ENCODE assay signal across 2 cellular contexts in the genomic region with DNA sequence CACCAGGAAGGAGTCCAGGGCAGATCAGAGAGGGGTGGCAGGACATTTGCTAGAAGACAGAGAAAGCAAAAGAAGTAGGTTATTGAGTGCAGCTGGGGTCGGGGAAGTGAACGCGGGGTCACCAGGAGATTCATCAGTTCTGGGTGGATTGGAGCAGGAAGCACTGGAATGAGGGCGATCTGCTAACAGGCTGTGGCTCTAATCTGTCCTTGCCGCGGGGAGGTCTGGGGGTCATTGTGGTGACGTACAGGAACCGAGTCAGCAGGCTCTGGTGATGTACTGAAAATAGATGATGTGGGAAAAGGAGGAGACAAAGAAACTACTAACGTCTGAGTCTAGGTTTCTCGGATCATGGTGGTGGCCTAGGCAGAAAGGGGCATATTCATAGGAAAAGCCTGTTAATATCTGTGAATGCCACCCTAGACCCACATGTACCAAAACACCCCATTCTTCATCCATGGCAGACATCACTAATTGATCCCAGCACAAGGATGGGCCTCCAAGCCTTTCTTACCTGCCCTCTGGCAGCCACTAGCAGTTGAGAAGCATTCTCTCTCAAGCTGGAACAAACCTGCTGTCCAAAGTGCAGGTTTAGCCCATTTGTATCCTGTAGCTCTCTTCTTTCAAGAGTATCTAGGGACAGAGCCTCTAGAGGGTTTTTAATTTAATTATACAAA.
TF ChIP-seq lines count a peak whose summit lies in the region.

No MANE protein-coding gene starts in this region.

TF ChIP-seq in IMR-90, 13 proteins besides CTCF, POLR2A, EP300 and RAD21:
- TF ChIP-seq SMC3 (IDR thresholded peaks at IDR 0.05; ENCODE audit: low read depth, low read length) (no peak), RCOR1 (IDR thresholded peaks at IDR 0.05; ENCODE audit: insufficient replicate concordance, low read length) (no peak), BHLHE40 (IDR thresholded peaks at IDR 0.05; ENCODE audit: low read depth, low read length) (no peak), NFE2L2 (IDR thresholded peaks at IDR 0.05; ENCODE audit: low read depth, low read length) (no peak), MAFK (IDR thresholded peaks at IDR 0.05; ENCODE audit: low read depth, low read length) (no peak), CHD1 (IDR thresholded peaks at IDR 0.05; ENCODE audit: low read depth, low read length) (no peak), RFX5 (IDR thresholded peaks at IDR 0.05; ENCODE audit: low read depth, low read length) (no peak), MXI1 (IDR thresholded peaks at IDR 0.05; ENCODE audit: borderline replicate concordance, low read depth, low read length) (no peak), MAZ (IDR thresholded peaks at IDR 0.05; ENCODE audit: borderline replicate concordance, low read depth, low read length) (no peak), FOS (IDR thresholded peaks at IDR 0.05; ENCODE audit: low read depth, low read length) (no peak), CEBPB (IDR thresholded peaks at IDR 0.05; ENCODE audit: low read depth, low read length) (no peak)
- TF ChIP-seq, protein P1, sequence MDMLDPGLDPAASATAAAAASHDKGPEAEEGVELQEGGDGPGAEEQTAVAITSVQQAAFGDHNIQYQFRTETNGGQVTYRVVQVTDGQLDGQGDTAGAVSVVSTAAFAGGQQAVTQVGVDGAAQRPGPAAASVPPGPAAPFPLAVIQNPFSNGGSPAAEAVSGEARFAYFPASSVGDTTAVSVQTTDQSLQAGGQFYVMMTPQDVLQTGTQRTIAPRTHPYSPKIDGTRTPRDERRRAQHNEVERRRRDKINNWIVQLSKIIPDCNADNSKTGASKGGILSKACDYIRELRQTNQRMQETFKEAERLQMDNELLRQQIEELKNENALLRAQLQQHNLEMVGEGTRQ (IDR thresholded peaks at IDR 0.05; ENCODE audit: low read depth, low read length): no peak
- TF ChIP-seq, protein P2, sequence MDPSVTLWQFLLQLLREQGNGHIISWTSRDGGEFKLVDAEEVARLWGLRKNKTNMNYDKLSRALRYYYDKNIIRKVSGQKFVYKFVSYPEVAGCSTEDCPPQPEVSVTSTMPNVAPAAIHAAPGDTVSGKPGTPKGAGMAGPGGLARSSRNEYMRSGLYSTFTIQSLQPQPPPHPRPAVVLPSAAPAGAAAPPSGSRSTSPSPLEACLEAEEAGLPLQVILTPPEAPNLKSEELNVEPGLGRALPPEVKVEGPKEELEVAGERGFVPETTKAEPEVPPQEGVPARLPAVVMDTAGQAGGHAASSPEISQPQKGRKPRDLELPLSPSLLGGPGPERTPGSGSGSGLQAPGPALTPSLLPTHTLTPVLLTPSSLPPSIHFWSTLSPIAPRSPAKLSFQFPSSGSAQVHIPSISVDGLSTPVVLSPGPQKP (IDR thresholded peaks at IDR 0.05; ENCODE audit: borderline replicate concordance, low read depth, low read length): no peak

TF ChIP-seq in H1, 55 proteins besides CTCF, POLR2A, EP300 and RAD21:
- no peak for TF ChIP-seq ZNF274 (IDR thresholded peaks at IDR 0.05; ENCODE audit: borderline replicate concordance, extremely low read depth, low read length)
- TF ChIP-seq NANOG (IDR thresholded peaks at IDR 0.05; ENCODE audit: insufficient read depth, low read depth, low read length, poor library complexity, severe bottlenecking): no peak
- TF ChIP-seq GABPA (IDR thresholded peaks at IDR 0.05; ENCODE audit: borderline replicate concordance, insufficient read depth, low read length): no peak
- no peak for TF ChIP-seq PHF8 (conservative IDR thresholded peaks at IDR 0.05; ENCODE audit: low read depth, low read length)
- no peak for TF ChIP-seq CTBP2 (IDR thresholded peaks at IDR 0.05; ENCODE audit: borderline replicate concordance, insufficient read depth, insufficient read length, low read length)
- no peak for TF ChIP-seq CBX8 (IDR thresholded peaks at IDR 0.05; ENCODE audit: borderline replicate concordance, low read depth, low read length)
- TF ChIP-seq BCL11A (IDR thresholded peaks at IDR 0.05; ENCODE audit: low read depth in 2 of 2, low read length in 2 of 2): no peak
- TF ChIP-seq MAFK (IDR thresholded peaks at IDR 0.05; ENCODE audit: low read depth, low read length): no peak
- no peak for TF ChIP-seq GTF2F1 (IDR thresholded peaks at IDR 0.05; ENCODE audit: borderline replicate concordance, low read depth, low read length)
- no peak for TF ChIP-seq CHD1 (IDR thresholded peaks at IDR 0.05; ENCODE audit: low read depth, low read length)
- no peak for TF ChIP-seq KDM4A (IDR thresholded peaks at IDR 0.05; ENCODE audit: low read depth, low read length, severe bottlenecking)
- TF ChIP-seq CREB1 (IDR thresholded peaks at IDR 0.05): no peak
- TF ChIP-seq SIX5 (IDR thresholded peaks at IDR 0.05; ENCODE audit: low read depth, low read length): no peak
- TF ChIP-seq POLR2AphosphoS5 (IDR thresholded peaks at IDR 0.05; ENCODE audit: low read depth, low read length): no peak
- TF ChIP-seq SIRT6 (IDR thresholded peaks at IDR 0.05; ENCODE audit: low read length): no peak
- no peak for TF ChIP-seq SP1 (IDR thresholded peaks at IDR 0.05; ENCODE audit: low read depth, low read length)
- no peak for TF ChIP-seq RFX5 (IDR thresholded peaks at IDR 0.05; ENCODE audit: borderline replicate concordance, low read depth, low read length)
- TF ChIP-seq SRF (IDR thresholded peaks at IDR 0.05; ENCODE audit: low read depth, low read length): no peak
- TF ChIP-seq TCF12 (IDR thresholded peaks at IDR 0.05; ENCODE audit: low read depth, low read length): no peak
- no peak for TF ChIP-seq TAF1 (IDR thresholded peaks at IDR 0.05; ENCODE audit: low read depth, low read length)
